Comparison of ENCODE assay signal across 14 cellular contexts in the genomic region with DNA sequence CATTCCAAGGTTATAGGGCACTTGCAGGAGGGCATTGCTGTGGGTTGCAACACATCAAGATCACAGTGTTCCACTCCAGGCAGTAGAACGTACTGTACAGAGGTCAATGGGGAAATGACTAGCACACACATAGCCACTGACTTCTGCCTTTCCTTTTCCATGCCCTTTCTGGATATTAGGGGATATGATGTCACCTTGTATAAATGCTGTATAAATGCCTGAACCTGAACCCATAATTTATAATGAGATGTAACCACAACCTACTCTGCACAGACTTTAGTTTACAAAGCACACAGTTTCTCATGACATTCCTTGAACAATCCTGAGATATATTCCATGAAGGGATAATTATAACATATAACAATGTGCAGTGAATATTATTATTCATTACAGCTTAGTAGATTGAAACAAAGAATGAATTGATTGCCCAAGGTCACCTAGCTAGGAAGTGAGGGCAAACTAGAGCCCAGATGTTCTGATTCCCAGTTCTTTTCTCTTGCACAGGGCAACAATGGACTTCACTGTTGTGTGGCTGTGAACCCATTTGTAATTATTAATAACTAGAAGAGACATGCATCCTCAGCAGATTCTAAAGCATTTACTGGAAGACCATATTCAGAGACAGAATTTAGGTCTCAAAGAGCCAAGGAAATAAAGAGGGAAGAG. TPM values are rescaled to one million over a fixed set of nuclear protein-coding genes. Genes with fewer than 3 reads are reported as not detected.
DNase-seq lines count a peak whose midpoint lies in the region; ATAC-seq and TF ChIP-seq lines count a peak whose summit lies in the region.
"Had no signal": no experiment of that assay in that cellular context is flagged by ENCODE, and none has a peak within 500 bp of the region (broad histone marks: within the 10 kb centered on the region; RNA-seq: fewer than 3 reads in every experiment).

No MANE protein-coding gene starts in this region.

- WGBS in gastroesophageal sphincter (ENCODE audit: low coverage in 1 of 2), 2 donors = 57 to 83% methylated on average over 1 of the region's 1 CpG
- WGBS in testis, 2 donors = 50 to 78% methylated on average over 1 of the region's 1 CpG

- peak; percentile 57 for ATAC-seq in gastroesophageal sphincter
- ATAC-seq in GM19397 (IDR thresholded peaks at IDR 0.05; ENCODE audit: unreplicated experiment) = no peak

- H3K36me3 ChIP-seq in gastroesophageal sphincter = no peaks in the 10 kb centered on the region
- no peaks in the 10 kb centered on the region for H3K36me3 ChIP-seq in testis (ENCODE audit: low read depth, missing control alignments)
- H3K36me3 ChIP-seq: transverse colon had no signal

- H3K4me1 ChIP-seq in gastroesophageal sphincter = peaks cover 0 to 7% (median 0%) of the 10 kb centered on the region in 3 donors
- H3K4me1 ChIP-seq in testis = no peaks in the 10 kb centered on the region
- H3K4me1 ChIP-seq: transverse colon had no signal

- H3K27ac ChIP-seq in gastroesophageal sphincter = peak overlapping the region in 3 of 4 donors; percentile 4 to 64 (median 45)
- no peak overlapping the region for H3K27ac ChIP-seq in testis
- H3K27ac ChIP-seq: transverse colon had no signal

- peak; percentile 94 for DNase-seq in ELR (ENCODE audit: low read depth)
- DNase-seq in amniotic epithelial cell (ENCODE audit: low read depth) = peak; percentile 93
- DNase-seq in renal cortical epithelial cell (ENCODE audit: low read depth) = peak; percentile 83
- no peak for DNase-seq in testis
- DNase-seq in GF-D8 (lab: John Stamatoyannopoulos, UW) = no peak
- DNase-seq in NCI-H1694 (lab: John Stamatoyannopoulos, UW) = no peak
- DNase-seq: activated CD8-positive, alpha-beta memory T cell treated with anti-CD3 and anti-CD28 coated beads for 24 hours; activated naive CD8-positive, alpha-beta T cell treated with anti-CD3 and anti-CD28 coated beads for 36 hours; endodermal cell; NCI-H1048; T-helper 2 cell; transverse colon had no signal

- TF ChIP-seq POLR2A in gastroesophageal sphincter (IDR thresholded peaks at IDR 0.05) = no peak
- no peak for TF ChIP-seq POLR2A in testis (IDR thresholded peaks at IDR 0.05)

- no peaks in the 10 kb centered on the region for H3K9me3 ChIP-seq in gastroesophageal sphincter
- no peaks in the 10 kb centered on the region for H3K9me3 ChIP-seq in testis
- H3K9me3 ChIP-seq: transverse colon had no signal

- TF ChIP-seq CTCF in gastroesophageal sphincter (IDR thresholded peaks at IDR 0.05) = no peak
- no peak for TF ChIP-seq CTCF in testis (IDR thresholded peaks at IDR 0.05)

- no peak for TF ChIP-seq EP300 in gastroesophageal sphincter (IDR thresholded peaks at IDR 0.05)

- intact Hi-C loops in testis (cut with DNase I; ENCODE audit: low total_unique reads) = no loop called here

- no peak overlapping the region for H3K4me3 ChIP-seq in gastroesophageal sphincter
- no peak overlapping the region for H3K4me3 ChIP-seq in testis
- H3K4me3 ChIP-seq: transverse colon had no signal

- no peaks in the 10 kb centered on the region for H3K27me3 ChIP-seq in gastroesophageal sphincter
- H3K27me3 ChIP-seq in testis = no peaks in the 10 kb centered on the region

RNA-seq across cellular contexts. Expression of a gene that starts 5.6 kb away (rescaled TPM):
- total RNA-seq in gastroesophageal sphincter (10 to 100 TPM; 14.8 to 50.7 (median 25.4) TPM), renal cortical epithelial cell (17.5 and 33.9 TPM in 2 replicates), testis (1 to 10 TPM; 5.6 to 7.6 TPM)
- 8.9 TPM for polyA plus RNA-seq in testis (ENCODE audit: insufficient read depth, low read depth, low replicate concordance)
- total RNA-seq: activated naive CD8-positive, alpha-beta T cell treated with anti-CD3 and anti-CD28 coated beads for 36 hours had no signal

Comparison
In these comparisons a context has a peak if more than half of its experiments do, and no peak if none do; other contexts are left out.
1. DNase-seq: peak in ELR (single experiment), amniotic epithelial cell (single experiment) and renal cortical epithelial cell (single experiment); none in testis (single experiment), GF-D8 (single experiment) and NCI-H1694 (single experiment).
2. H3K27ac ChIP-seq: peak in gastroesophageal sphincter (3 of 4); none in testis (0 of 2).